In the genomic region with DNA sequence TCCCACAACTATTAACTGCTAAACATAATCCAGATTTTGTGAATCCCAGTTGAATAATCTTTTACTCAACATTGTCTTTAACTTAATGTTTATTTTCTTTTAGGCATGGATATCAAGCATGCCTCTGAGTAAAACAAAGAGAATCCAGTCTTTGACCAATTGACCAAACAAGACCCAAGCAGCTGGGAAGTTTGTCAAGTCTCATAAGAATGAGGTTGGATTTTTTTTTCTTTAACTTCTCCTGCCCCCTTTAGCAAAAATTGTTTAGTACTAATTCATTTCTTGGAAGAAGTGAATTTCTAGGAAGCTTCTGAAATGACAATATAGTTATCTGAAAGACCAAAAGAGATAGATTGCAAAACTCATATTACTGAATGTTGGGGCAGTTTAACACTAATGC, we compare ENCODE assay signal across 23 cellular contexts.
DNase-seq lines count a peak whose midpoint lies in the region; ATAC-seq, FAIRE-seq and TF ChIP-seq lines count a peak whose summit lies in the region.
"Had no signal": no experiment of that assay in that cellular context is flagged by ENCODE, and none has a peak within 500 bp of the region (broad histone marks: within the 10 kb centered on the region; RNA-seq: fewer than 3 reads in every experiment).

No MANE protein-coding gene starts in this region.

- no peaks in the 10 kb centered on the region for H3K36me3 ChIP-seq in astrocyte (ENCODE audit: insufficient read depth, low read length)

- DNase-seq in GM04503 (ENCODE audit: low read depth) (peak; percentile 84), astrocyte (ENCODE audit: low read depth) (peak; percentile 92), hepatic stellate cell (ENCODE audit: low spot score) (peak; percentile 41), GM13977 (ENCODE audit: low spot score) (no peak), Calu3 (no peak), mesenteric fat pad (ENCODE audit: low spot score) (no peak)
- DNase-seq: ACHN; activated CD4-positive, alpha-beta T cell treated with anti-CD3 and anti-CD28 coated beads for 48 hours; activated CD8-positive, alpha-beta memory T cell treated with anti-CD3 and anti-CD28 coated beads, Interleukin-2, amount 50 U/mL, for 48 hours; activated naive CD4-positive, alpha-beta T cell; Kasumi-1; NCI-H1417 treated with DMSO at 0.1 percent for 48 hours; NCI-H226; occipital lobe; small intestine had no signal

- peak overlapping the region; percentile 45 for H3K4me2 ChIP-seq in astrocyte (ENCODE audit: low read length)

- no peak for TF ChIP-seq CTCF in 22Rv1 (IDR thresholded peaks at IDR 0.05)
- TF ChIP-seq CTCF in astrocyte (IDR thresholded peaks at IDR 0.05; ENCODE audit: insufficient read depth, low read depth, low read length), result no peak
- TF ChIP-seq CTCF in GM13977 (IDR thresholded peaks at IDR 0.05; ENCODE audit: extremely low read depth, insufficient read depth, missing control alignments), result no peak
- no peak for TF ChIP-seq CTCF in Calu3 (IDR thresholded peaks at IDR 0.05; ENCODE audit: unreplicated experiment)

- H3K4me3 ChIP-seq in astrocyte (ENCODE audit: insufficient read depth, low read depth, low read length), result no peak overlapping the region

- in situ Hi-C loops in GM13977 (cut with MboI; ENCODE audit: low pct_unique_long_range_greater_than_20kb, low sequenced_read_pairs, unreplicated experiment), result no loop called here

- H3K4me1 ChIP-seq in astrocyte (ENCODE audit: insufficient read depth, low read length), result peaks cover 30% of the 10 kb centered on the region

- peak overlapping the region; percentile 55 for H3K27ac ChIP-seq in 22Rv1
- H3K27ac ChIP-seq in astrocyte (ENCODE audit: low read depth, low read length), result peak overlapping the region; percentile 28

- CTCF ChIA-PET in Calu3 (lab: Charles Lee), result no interaction called here

- H3K27me3 Mint-ChIP-seq in astrocyte (ENCODE audit: low read depth, unreplicated experiment), result no peaks in the 10 kb centered on the region
- H3K27me3 Mint-ChIP-seq in Calu3 (ENCODE audit: unreplicated experiment), result no peaks in the 10 kb centered on the region
- H3K27me3 Mint-ChIP-seq: stimulated activated memory B cell treated with anti-CD40 and anti-IgM and Interleukin-4, amounts not matched to agents 10 μg/mL and 1 μg/mL and 100 μg/mL, for 72 hours; type B pancreatic cell had no signal

- intact Hi-C loops in Calu3 (cut with micrococcal nuclease; ENCODE audit: unreplicated experiment), result loop anchor here (5.0 kb wide), 1 partner anchor 632 kb away; no protein-coding TSS in a partner anchor

- BruUV-seq in Calu3 (replicated peaks; lab: Mats Ljungman, UMichigan), result no TSS peak

- H3K9ac ChIP-seq in astrocyte (ENCODE audit: low read length), result no peak overlapping the region

- H3K4me3 Mint-ChIP-seq in astrocyte (ENCODE audit: unreplicated experiment), result no peak overlapping the region
- no peak overlapping the region for H3K4me3 Mint-ChIP-seq in Calu3 (ENCODE audit: low read depth, unreplicated experiment)
- H3K4me3 Mint-ChIP-seq: memory B cell; stimulated activated memory B cell treated with anti-CD40 and anti-IgM and Interleukin-4, amounts not matched to agents 10 μg/mL and 1 μg/mL and 100 μg/mL, for 72 hours; type B pancreatic cell had no signal

- ATAC-seq in GM21619 (IDR thresholded peaks at IDR 0.05; ENCODE audit: unreplicated experiment), result no peak
- ATAC-seq: Right ventricle myocardium inferior; stimulated activated memory B cell treated with anti-CD40 and anti-IgM and Interleukin-4, amounts not matched to agents 10 μg/mL and 1 μg/mL and 100 μg/mL, for 72 hours had no signal

- H3K9me3 Mint-ChIP-seq in astrocyte (ENCODE audit: unreplicated experiment) (no peaks in the 10 kb centered on the region), Calu3 (ENCODE audit: low read depth, unreplicated experiment) (no peaks in the 10 kb centered on the region)
- H3K9me3 Mint-ChIP-seq: memory B cell; stimulated activated memory B cell treated with anti-CD40 and anti-IgM and Interleukin-4, amounts not matched to agents 10 μg/mL and 1 μg/mL and 100 μg/mL, for 72 hours; type B pancreatic cell had no signal

- no peak for FAIRE-seq in astrocyte (lab: Jason Lieb, UNC)
- FAIRE-seq: bronchial epithelial cell, islet of Langerhans, small intestine had no signal

- peaks cover 21% of the 10 kb centered on the region for H3K4me1 Mint-ChIP-seq in astrocyte (ENCODE audit: low read depth, unreplicated experiment)
- no peaks in the 10 kb centered on the region for H3K4me1 Mint-ChIP-seq in Calu3 (ENCODE audit: low read depth, unreplicated experiment)
- H3K4me1 Mint-ChIP-seq: memory B cell; stimulated activated memory B cell treated with anti-CD40 and anti-IgM and Interleukin-4, amounts not matched to agents 10 μg/mL and 1 μg/mL and 100 μg/mL, for 72 hours had no signal

- no peaks in the 10 kb centered on the region for H4K20me1 ChIP-seq in astrocyte (ENCODE audit: insufficient read depth, low read length)

- H3K36me3 Mint-ChIP-seq in astrocyte (ENCODE audit: low read depth, unreplicated experiment), result no peaks in the 10 kb centered on the region
- no peaks in the 10 kb centered on the region for H3K36me3 Mint-ChIP-seq in Calu3 (ENCODE audit: insufficient read depth, unreplicated experiment)
- H3K36me3 Mint-ChIP-seq: memory B cell; stimulated activated memory B cell treated with anti-CD40 and anti-IgM and Interleukin-4, amounts not matched to agents 10 μg/mL and 1 μg/mL and 100 μg/mL, for 72 hours; type B pancreatic cell had no signal

- no peaks in the 10 kb centered on the region for H3K79me2 ChIP-seq in astrocyte (ENCODE audit: insufficient read depth, low read length)

- no peak overlapping the region for H2AFZ ChIP-seq in astrocyte (ENCODE audit: low read depth, low read length)

- no peaks in the 10 kb centered on the region for H3K9me3 ChIP-seq in astrocyte (ENCODE audit: insufficient read depth, low read depth, low read length)

- H3K27me3 ChIP-seq in astrocyte (ENCODE audit: insufficient read depth, low read length), result no peaks in the 10 kb centered on the region

- no peak overlapping the region for H3K27ac Mint-ChIP-seq in astrocyte (ENCODE audit: unreplicated experiment)
- H3K27ac Mint-ChIP-seq in Calu3 (ENCODE audit: unreplicated experiment), result no peak overlapping the region
- H3K27ac Mint-ChIP-seq: memory B cell; stimulated activated memory B cell treated with anti-CD40 and anti-IgM and Interleukin-4, amounts not matched to agents 10 μg/mL and 1 μg/mL and 100 μg/mL, for 72 hours; type B pancreatic cell had no signal

Comparison
In these comparisons a context has a peak if more than half of its experiments do, and no peak if none do; other contexts are left out.
1. DNase-seq: peak in GM04503 (single experiment), astrocyte (single experiment) and hepatic stellate cell (single experiment); none in GM13977 (single experiment), Calu3 (single experiment) and mesenteric fat pad (single experiment).